ENCODE assay signal across 8 cellular contexts in the genomic region with DNA sequence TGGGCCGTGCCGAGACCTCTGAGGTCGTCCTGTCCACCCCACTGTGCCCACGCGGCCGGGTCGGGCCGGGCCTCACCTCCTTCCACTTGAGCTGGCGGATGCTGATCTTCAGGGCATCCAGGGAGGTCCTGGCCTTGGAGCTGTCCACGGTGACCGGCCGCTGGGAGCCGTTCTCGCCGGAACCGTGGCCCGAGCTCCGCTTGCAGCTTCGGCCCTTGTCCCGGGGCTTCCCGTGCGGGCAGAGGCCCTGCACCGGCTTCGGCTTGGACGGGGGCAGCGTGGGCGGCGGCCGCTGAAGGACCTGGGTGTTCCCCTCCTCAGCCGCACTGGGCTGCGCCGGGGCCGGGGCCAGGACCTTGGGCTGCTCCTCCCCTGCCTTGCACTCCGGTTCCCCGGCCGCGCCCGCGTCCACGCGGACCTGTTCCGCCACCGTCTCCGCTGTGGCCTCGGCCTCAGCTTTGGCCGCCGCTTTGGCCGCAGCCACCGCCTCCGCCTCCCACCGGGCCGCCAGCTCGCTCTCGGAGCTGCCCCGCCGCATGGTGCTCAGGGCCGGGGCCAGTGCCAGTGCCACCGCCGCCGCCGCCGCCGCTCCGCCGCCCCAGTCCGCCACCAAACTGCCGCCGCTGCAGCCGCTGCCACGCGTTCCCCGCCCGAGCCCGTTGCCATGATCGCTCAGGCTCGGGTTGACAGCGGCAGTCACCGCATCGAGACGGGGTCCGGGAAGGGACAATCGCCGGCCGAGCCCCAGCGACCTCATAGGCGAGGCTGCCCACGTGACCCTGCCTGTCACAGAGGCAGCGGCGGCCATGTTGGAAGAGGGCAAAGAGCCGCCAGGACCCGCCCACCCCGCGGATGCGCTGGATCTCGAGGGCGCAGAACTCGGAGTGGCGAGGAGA. TPM values are rescaled to one million over a fixed set of nuclear protein-coding genes. Genes with fewer than 3 reads are reported as not detected.
DNase-seq lines count a peak whose midpoint lies in the region; ATAC-seq and TF ChIP-seq lines count a peak whose summit lies in the region.

A gene with protein sequence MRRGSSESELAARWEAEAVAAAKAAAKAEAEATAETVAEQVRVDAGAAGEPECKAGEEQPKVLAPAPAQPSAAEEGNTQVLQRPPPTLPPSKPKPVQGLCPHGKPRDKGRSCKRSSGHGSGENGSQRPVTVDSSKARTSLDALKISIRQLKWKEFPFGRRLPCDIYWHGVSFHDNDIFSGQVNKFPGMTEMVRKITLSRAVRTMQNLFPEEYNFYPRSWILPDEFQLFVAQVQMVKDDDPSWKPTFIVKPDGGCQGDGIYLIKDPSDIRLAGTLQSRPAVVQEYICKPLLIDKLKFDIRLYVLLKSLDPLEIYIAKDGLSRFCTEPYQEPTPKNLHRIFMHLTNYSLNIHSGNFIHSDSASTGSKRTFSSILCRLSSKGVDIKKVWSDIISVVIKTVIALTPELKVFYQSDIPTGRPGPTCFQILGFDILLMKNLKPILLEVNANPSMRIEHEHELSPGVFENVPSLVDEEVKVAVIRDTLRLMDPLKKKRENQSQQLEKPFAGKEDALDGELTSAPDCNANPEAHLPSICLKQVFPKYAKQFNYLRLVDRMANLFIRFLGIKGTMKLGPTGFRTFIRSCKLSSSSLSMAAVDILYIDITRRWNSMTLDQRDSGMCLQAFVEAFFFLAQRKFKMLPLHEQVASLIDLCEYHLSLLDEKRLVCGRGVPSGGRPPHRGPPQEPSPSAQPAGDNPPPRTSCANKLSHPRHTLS (minus strand): TSS at position 698 of the 896 bp plus-strand sequence. CDS start 160 bp downstream, at position 538.

- WGBS in spleen, 5 donors, result 0% methylated on average over 4 to 98 of the region's 98 CpGs

- H3K27me3 ChIP-seq in AG04450 (ENCODE audit: control insufficient read depth, insufficient read depth, low read length) (peaks cover 2% of the 10 kb centered on the region), spleen (replicated peaks in 1 of 7) (peaks cover 0 to 10% (median 0%) of the 10 kb centered on the region in 7 donors)

- intact Hi-C loops in spleen (cut with DNase I; ENCODE audit: low total_unique reads), result loop anchor here (10.0 kb wide), 1 partner anchor 732 kb away; a partner anchor contains a TSS

- peaks cover 15 to 70% (median 41%) of the 10 kb centered on the region in 6 donors for H3K4me1 ChIP-seq in spleen

- ATAC-seq in GM18907 (IDR thresholded peaks at IDR 0.05; ENCODE audit: unreplicated experiment) (peak; percentile 89), HG03139 (IDR thresholded peaks at IDR 0.05; ENCODE audit: unreplicated experiment) (peak; percentile 94)

- POLR2A ChIA-PET in AG04450 (lab: Yijun Ruan, JAX), result interaction anchor here (1.1 kb wide), 1 partner anchor 17 kb away, joined by 3 read pairs; no protein-coding TSS in a partner anchor

- no peaks in the 10 kb centered on the region; the same call in 1 of the 2 replicates for H3K9me3 ChIP-seq in AG04450 (ENCODE audit: control insufficient read depth, insufficient read depth, low read length)
- H3K9me3 ChIP-seq in spleen, result no peaks in the 10 kb centered on the region

- no peak for TF ChIP-seq CTCF in AG04450 (IDR thresholded peaks at IDR 0.05; ENCODE audit: low read depth, low read length)
- TF ChIP-seq CTCF in WI38 (IDR thresholded peaks at IDR 0.05; ENCODE audit: low read depth, low read length), result no peak
- TF ChIP-seq CTCF in cardiac fibroblast (IDR thresholded peaks at IDR 0.05; ENCODE audit: low read depth, low read length), result no peak
- TF ChIP-seq CTCF in spleen (IDR thresholded peaks at IDR 0.05 in 8 of 11, conservative IDR thresholded peaks at IDR 0.05 in 3 of 11), result peak in 2 of 11 experiments; percentile 7 to 21

- peaks cover 0 to 4% (median 0%) of the 10 kb centered on the region in 6 donors for H3K36me3 ChIP-seq in spleen

- H3K4me3 ChIP-seq in AG04450 (ENCODE audit: low read depth, low read length), result peak within 1 kb of the TSS; percentile 77
- peak within 1 kb of the TSS; percentile 82 for H3K4me3 ChIP-seq in WI38 (ENCODE audit: low read depth, low read length)
- peak within 1 kb of the TSS; percentile 67 to 85 for H3K4me3 ChIP-seq in cardiac fibroblast (replicated peaks in 1 of 2; ENCODE audit: low read depth in 2 of 2, low read length in 2 of 2)
- H3K4me3 ChIP-seq in spleen, result peak within 1 kb of the TSS; percentile 64 to 100 (median 92)

- no peak for TF ChIP-seq POLR2A in spleen (IDR thresholded peaks at IDR 0.05)

- CTCF ChIA-PET in AG04450 (lab: Charles Lee), result interaction anchor here (0.5 to 1.3 kb wide), 4 partner anchors 258 to 719 kb away, joined by 3 to 8 read pairs (median 4); no protein-coding TSS in a partner anchor

- no peak within 1 kb of the TSS for H3K27ac ChIP-seq in AG04450 (ENCODE audit: low read depth, low read length)
- peak within 1 kb of the TSS; percentile 39 to 85 (median 80) for H3K27ac ChIP-seq in spleen

- DNase-seq in AG04450 (ENCODE audit: low read depth, low spot score) (peak; percentile 78), NCI-H2196 treated with DMSO at 0.1 percent for 48 hours (lab: John Stamatoyannopoulos, UW; ENCODE audit: unreplicated experiment) (peak; percentile 86), cardiac fibroblast (ENCODE audit: low read depth in 2 of 2) (peak; percentile 94 to 95), inferior parietal cortex (ENCODE audit: extremely low spot score) (peak; percentile 94), spleen (peak; percentile 99)

RNA-seq across cellular contexts. Expression of the gene that starts here (rescaled TPM):
- 4.6 and 5.4 TPM in 2 replicates for polyA plus RNA-seq in AG04450 (2011; rRNA removed)
- 5.7 and 6.1 TPM in 2 replicates for polyA minus RNA-seq in AG04450 (2011; rRNA and poly(A)+ RNA removed)
- 10 to 100 TPM in 3 of 7 donors, 1 to 10 TPM in 4; 6.9 to 12.8 (median 9.5) TPM for total RNA-seq in spleen
- polyA plus RNA-seq in spleen, result 1 to 10 TPM; 1.6 to 5.1 (median 3.0) TPM
